Comparison of ENCODE assay signal across 1 cellular context in the genomic region with DNA sequence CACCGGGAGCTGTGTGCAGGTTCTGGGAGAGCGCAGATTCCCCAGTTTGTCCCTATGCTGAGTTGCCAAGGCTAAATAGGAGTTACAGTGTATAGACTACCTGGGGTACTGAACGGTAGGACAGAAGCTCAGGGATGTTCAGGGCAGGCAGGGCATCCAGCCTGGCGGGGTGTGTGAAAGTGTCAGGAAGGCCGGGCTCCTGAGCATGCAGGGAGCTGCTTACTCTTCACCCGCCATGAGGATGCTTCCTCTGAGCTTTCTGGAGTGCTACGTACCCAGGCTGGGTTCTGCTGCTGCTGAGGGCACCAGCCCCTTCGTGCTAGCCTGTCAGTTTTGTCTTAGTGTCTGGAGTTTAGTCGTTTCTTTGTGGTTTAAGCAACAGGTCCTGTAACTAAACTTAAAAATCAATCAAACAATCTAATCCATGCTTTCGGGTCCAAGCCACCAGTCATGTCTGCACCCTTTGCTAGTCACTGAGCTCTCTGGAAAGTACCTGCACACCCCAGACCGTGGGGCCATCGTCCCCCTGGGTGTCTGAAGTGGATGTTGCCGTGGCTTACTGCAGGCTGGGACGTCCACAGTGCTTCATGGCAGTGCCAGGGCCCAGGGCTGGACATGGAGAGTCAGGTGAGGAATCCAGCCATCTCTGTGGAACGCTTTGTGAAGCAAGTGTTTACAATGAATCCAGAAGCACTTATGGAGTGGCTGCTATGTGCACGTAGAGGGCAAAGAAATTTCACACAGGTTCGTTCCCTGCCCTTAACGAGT.
TF ChIP-seq lines count a peak whose summit lies in the region.

No MANE protein-coding gene starts in this region.

TF ChIP-seq in H1, 55 proteins besides CTCF, POLR2A, EP300 and RAD21 (continued from another document):
- TF ChIP-seq, protein P1, sequence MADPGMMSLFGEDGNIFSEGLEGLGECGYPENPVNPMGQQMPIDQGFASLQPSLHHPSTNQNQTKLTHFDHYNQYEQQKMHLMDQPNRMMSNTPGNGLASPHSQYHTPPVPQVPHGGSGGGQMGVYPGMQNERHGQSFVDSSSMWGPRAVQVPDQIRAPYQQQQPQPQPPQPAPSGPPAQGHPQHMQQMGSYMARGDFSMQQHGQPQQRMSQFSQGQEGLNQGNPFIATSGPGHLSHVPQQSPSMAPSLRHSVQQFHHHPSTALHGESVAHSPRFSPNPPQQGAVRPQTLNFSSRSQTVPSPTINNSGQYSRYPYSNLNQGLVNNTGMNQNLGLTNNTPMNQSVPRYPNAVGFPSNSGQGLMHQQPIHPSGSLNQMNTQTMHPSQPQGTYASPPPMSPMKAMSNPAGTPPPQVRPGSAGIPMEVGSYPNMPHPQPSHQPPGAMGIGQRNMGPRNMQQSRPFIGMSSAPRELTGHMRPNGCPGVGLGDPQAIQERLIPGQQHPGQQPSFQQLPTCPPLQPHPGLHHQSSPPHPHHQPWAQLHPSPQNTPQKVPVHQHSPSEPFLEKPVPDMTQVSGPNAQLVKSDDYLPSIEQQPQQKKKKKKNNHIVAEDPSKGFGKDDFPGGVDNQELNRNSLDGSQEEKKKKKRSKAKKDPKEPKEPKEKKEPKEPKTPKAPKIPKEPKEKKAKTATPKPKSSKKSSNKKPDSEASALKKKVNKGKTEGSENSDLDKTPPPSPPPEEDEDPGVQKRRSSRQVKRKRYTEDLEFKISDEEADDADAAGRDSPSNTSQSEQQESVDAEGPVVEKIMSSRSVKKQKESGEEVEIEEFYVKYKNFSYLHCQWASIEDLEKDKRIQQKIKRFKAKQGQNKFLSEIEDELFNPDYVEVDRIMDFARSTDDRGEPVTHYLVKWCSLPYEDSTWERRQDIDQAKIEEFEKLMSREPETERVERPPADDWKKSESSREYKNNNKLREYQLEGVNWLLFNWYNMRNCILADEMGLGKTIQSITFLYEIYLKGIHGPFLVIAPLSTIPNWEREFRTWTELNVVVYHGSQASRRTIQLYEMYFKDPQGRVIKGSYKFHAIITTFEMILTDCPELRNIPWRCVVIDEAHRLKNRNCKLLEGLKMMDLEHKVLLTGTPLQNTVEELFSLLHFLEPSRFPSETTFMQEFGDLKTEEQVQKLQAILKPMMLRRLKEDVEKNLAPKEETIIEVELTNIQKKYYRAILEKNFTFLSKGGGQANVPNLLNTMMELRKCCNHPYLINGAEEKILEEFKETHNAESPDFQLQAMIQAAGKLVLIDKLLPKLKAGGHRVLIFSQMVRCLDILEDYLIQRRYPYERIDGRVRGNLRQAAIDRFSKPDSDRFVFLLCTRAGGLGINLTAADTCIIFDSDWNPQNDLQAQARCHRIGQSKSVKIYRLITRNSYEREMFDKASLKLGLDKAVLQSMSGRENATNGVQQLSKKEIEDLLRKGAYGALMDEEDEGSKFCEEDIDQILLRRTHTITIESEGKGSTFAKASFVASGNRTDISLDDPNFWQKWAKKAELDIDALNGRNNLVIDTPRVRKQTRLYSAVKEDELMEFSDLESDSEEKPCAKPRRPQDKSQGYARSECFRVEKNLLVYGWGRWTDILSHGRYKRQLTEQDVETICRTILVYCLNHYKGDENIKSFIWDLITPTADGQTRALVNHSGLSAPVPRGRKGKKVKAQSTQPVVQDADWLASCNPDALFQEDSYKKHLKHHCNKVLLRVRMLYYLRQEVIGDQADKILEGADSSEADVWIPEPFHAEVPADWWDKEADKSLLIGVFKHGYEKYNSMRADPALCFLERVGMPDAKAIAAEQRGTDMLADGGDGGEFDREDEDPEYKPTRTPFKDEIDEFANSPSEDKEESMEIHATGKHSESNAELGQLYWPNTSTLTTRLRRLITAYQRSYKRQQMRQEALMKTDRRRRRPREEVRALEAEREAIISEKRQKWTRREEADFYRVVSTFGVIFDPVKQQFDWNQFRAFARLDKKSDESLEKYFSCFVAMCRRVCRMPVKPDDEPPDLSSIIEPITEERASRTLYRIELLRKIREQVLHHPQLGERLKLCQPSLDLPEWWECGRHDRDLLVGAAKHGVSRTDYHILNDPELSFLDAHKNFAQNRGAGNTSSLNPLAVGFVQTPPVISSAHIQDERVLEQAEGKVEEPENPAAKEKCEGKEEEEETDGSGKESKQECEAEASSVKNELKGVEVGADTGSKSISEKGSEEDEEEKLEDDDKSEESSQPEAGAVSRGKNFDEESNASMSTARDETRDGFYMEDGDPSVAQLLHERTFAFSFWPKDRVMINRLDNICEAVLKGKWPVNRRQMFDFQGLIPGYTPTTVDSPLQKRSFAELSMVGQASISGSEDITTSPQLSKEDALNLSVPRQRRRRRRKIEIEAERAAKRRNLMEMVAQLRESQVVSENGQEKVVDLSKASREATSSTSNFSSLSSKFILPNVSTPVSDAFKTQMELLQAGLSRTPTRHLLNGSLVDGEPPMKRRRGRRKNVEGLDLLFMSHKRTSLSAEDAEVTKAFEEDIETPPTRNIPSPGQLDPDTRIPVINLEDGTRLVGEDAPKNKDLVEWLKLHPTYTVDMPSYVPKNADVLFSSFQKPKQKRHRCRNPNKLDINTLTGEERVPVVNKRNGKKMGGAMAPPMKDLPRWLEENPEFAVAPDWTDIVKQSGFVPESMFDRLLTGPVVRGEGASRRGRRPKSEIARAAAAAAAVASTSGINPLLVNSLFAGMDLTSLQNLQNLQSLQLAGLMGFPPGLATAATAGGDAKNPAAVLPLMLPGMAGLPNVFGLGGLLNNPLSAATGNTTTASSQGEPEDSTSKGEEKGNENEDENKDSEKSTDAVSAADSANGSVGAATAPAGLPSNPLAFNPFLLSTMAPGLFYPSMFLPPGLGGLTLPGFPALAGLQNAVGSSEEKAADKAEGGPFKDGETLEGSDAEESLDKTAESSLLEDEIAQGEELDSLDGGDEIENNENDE (IDR thresholded peaks at IDR 0.05; ENCODE audit: insufficient replicate concordance, low read length) = no peak
- no peak for TF ChIP-seq TBP (IDR thresholded peaks at IDR 0.05; ENCODE audit: low read depth, low read length)
- TF ChIP-seq KDM4A (IDR thresholded peaks at IDR 0.05; ENCODE audit: low read depth, low read length, severe bottlenecking) = no peak
- no peak for TF ChIP-seq SUZ12 (IDR thresholded peaks at IDR 0.05; ENCODE audit: low read length)
- no peak for TF ChIP-seq SIN3A (conservative IDR thresholded peaks at IDR 0.05 in 1 of 2, IDR thresholded peaks at IDR 0.05 in 1 of 2; ENCODE audit: low read depth in 1 of 2, low read length in 2 of 2)
- TF ChIP-seq CBX8 (IDR thresholded peaks at IDR 0.05; ENCODE audit: borderline replicate concordance, low read depth, low read length) = no peak
- TF ChIP-seq BCL11A (IDR thresholded peaks at IDR 0.05; ENCODE audit: low read depth in 2 of 2, low read length in 2 of 2) = no peak
- TF ChIP-seq KDM5A (IDR thresholded peaks at IDR 0.05; ENCODE audit: low read length) = no peak
- no peak for TF ChIP-seq POU5F1 (IDR thresholded peaks at IDR 0.05; ENCODE audit: low read depth, low read length)
